8 cellular contexts compared by ENCODE assay signal in the genomic region with DNA sequence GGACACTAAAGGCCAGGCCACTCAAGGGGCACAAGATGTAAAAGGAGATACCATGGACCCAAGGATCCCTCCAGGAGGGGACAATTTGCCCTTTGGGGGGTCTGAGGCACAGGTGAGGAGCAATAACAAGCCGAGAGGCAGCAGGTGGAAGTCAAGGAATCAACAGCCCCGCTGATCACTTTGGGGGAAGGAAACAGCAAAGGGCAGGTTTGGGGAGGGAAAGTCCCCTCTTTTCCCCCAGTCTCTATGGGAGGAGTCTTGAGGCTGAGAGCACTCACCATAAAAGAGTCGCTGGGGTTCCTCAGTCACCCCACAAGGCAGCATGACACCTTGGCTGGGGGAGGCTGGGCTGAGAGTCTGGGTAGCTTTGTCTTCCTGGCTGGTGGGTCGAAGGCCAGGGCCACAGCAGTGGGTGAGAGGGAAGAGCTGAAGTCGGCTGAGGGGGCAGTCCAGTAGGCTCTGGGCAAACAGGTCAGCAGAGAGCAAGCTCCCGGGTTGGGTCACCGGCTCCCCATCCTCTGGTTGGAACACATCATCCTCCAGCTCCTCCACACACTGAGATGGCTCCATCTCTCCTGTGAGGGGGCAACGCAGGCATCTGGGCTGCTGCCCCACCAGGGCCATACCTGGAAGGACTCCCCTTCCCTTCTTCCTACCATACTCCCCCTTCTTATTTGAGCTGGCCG. TPM values are rescaled to one million over a fixed set of nuclear protein-coding genes. Genes with fewer than 3 reads are reported as not detected.
A peak's percentile ranks its signal among the peaks of the same experiment; 100 is the strongest.
DNase-seq lines count a peak whose midpoint lies in the region; ATAC-seq and TF ChIP-seq lines count a peak whose summit lies in the region.

No MANE protein-coding gene starts in this region.

- H3K36me3 Mint-ChIP-seq in activated T-helper 1 cell treated with anti-CD3 and anti-CD28 coated beads, Interleukin-12 subunit alpha, Interleukin-12 subunit beta, Interleukin-2, Interleukin-4 antibody, amounts not matched to agents 30 ng/mL and 10 ng/mL and 1 ng/mL, durations not matched to agents 14 hours and 24 hours and 36 hours (ENCODE audit: low read depth) = peaks cover 18% of the 10 kb centered on the region
- peaks cover 2% of the 10 kb centered on the region for H3K36me3 Mint-ChIP-seq in neural crest cell (ENCODE audit: low read depth)

- peak overlapping the region; percentile 76 for H3K27ac ChIP-seq in C4-2B

- H3K4me1 Mint-ChIP-seq in activated T-helper 1 cell treated with anti-CD3 and anti-CD28 coated beads, Interleukin-12 subunit alpha, Interleukin-12 subunit beta, Interleukin-2, Interleukin-4 antibody, amounts not matched to agents 30 ng/mL and 10 ng/mL and 1 ng/mL, durations not matched to agents 14 hours and 24 hours and 36 hours (ENCODE audit: low read depth) = peaks cover 72% of the 10 kb centered on the region
- H3K4me1 Mint-ChIP-seq in neural crest cell = peaks cover 66% of the 10 kb centered on the region

- no peak overlapping the region for H3K4me3 ChIP-seq in H7 (ENCODE audit: insufficient read depth, low read depth, low read length)

- peaks cover 4% of the 10 kb centered on the region for H3K27me3 Mint-ChIP-seq in activated T-helper 1 cell treated with anti-CD3 and anti-CD28 coated beads, Interleukin-12 subunit alpha, Interleukin-12 subunit beta, Interleukin-2, Interleukin-4 antibody, amounts not matched to agents 30 ng/mL and 10 ng/mL and 1 ng/mL, durations not matched to agents 14 hours and 24 hours and 36 hours (ENCODE audit: insufficient read depth)
- H3K27me3 Mint-ChIP-seq in neural crest cell (ENCODE audit: low read depth) = peaks cover 2% of the 10 kb centered on the region

- H3K9me3 Mint-ChIP-seq in activated T-helper 1 cell treated with anti-CD3 and anti-CD28 coated beads, Interleukin-12 subunit alpha, Interleukin-12 subunit beta, Interleukin-2, Interleukin-4 antibody, amounts not matched to agents 30 ng/mL and 10 ng/mL and 1 ng/mL, durations not matched to agents 14 hours and 24 hours and 36 hours = no peaks in the 10 kb centered on the region
- no peaks in the 10 kb centered on the region for H3K9me3 Mint-ChIP-seq in neural crest cell

- H3K27me3 ChIP-seq in H7 (ENCODE audit: control insufficient read depth, insufficient read depth, low read length) = peaks cover 2% of the 10 kb centered on the region; the same call in 1 of the 2 replicates

- H3K4me3 Mint-ChIP-seq in activated T-helper 1 cell treated with anti-CD3 and anti-CD28 coated beads, Interleukin-12 subunit alpha, Interleukin-12 subunit beta, Interleukin-2, Interleukin-4 antibody, amounts not matched to agents 30 ng/mL and 10 ng/mL and 1 ng/mL, durations not matched to agents 14 hours and 24 hours and 36 hours = peak overlapping the region; percentile 56
- peak overlapping the region; percentile 82 for H3K4me3 Mint-ChIP-seq in neural crest cell

- intact Hi-C loops in activated T-helper 1 cell treated with anti-CD3 and anti-CD28 coated beads, Interleukin-12 subunit alpha, Interleukin-12 subunit beta, Interleukin-2, Interleukin-4 antibody, amounts not matched to agents 30 ng/mL and 10 ng/mL and 1 ng/mL, durations not matched to agents 14 hours and 24 hours and 36 hours (cut with micrococcal nuclease) = loop anchor here (1.0 to 10.0 kb wide), 6 partner anchors 60 to 1421 kb away; a partner anchor contains a TSS

- DNase-seq in H7 = peak; percentile 30
- DNase-seq in activated T-helper 1 cell treated with anti-CD3 and anti-CD28 coated beads, Interleukin-12 subunit alpha, Interleukin-12 subunit beta, Interleukin-2, Interleukin-4 antibody, amounts not matched to agents 30 ng/mL and 10 ng/mL and 1 ng/mL, durations not matched to agents 14 hours and 24 hours and 36 hours (ENCODE audit: low spot score) = peak; percentile 48
- DNase-seq in neural crest cell (ENCODE audit: low read depth, low spot score) = no peak
- DNase-seq in COLO668 (lab: John Stamatoyannopoulos, UW; ENCODE audit: unreplicated experiment) = no peak
- DNase-seq in NCI-H1092 (lab: John Stamatoyannopoulos, UW) = no peak

- ATAC-seq in HG02623 (IDR thresholded peaks at IDR 0.05; ENCODE audit: unreplicated experiment) = no peak
- no peak for ATAC-seq in GM19328 (IDR thresholded peaks at IDR 0.05; ENCODE audit: unreplicated experiment)

- H3K27ac Mint-ChIP-seq in activated T-helper 1 cell treated with anti-CD3 and anti-CD28 coated beads, Interleukin-12 subunit alpha, Interleukin-12 subunit beta, Interleukin-2, Interleukin-4 antibody, amounts not matched to agents 30 ng/mL and 10 ng/mL and 1 ng/mL, durations not matched to agents 14 hours and 24 hours and 36 hours = peak overlapping the region; percentile 87
- peak overlapping the region; percentile 67 for H3K27ac Mint-ChIP-seq in neural crest cell (ENCODE audit: unreplicated experiment)

- H3K36me3 ChIP-seq in H7 (replicated peaks; ENCODE audit: control insufficient read depth, insufficient read depth, low read length) = no peaks in the 10 kb centered on the region; the same call in none of the 2 replicates

- TF ChIP-seq CTCF in C4-2B (conservative IDR thresholded peaks at IDR 0.05) = no peak
- no peak for TF ChIP-seq CTCF in neural crest cell (conservative IDR thresholded peaks at IDR 0.05)

RNA-seq across cellular contexts. Expression of a gene that starts 3.0 kb away (rescaled TPM):
- total RNA-seq in H7 (2014; rRNA removed; shearing (Covaris generic)) = 11.9 and 12.4 TPM in 2 replicates
- total RNA-seq in activated T-helper 1 cell treated with anti-CD3 and anti-CD28 coated beads, Interleukin-12 subunit alpha, Interleukin-12 subunit beta, Interleukin-2, Interleukin-4 antibody, amounts not matched to agents 30 ng/mL and 10 ng/mL and 1 ng/mL, durations not matched to agents 14 hours and 24 hours and 36 hours = 10.1 and 16.5 TPM in 2 replicates
- total RNA-seq in neural crest cell = 18.0 and 23.0 TPM in 2 replicates

RNA-seq across cellular contexts. Expression of a gene that starts 55.2 kb away (rescaled TPM):
- total RNA-seq in H7 (2014; rRNA removed; shearing (Covaris generic)) = 87.4 and 126 TPM in 2 replicates
- total RNA-seq in activated T-helper 1 cell treated with anti-CD3 and anti-CD28 coated beads, Interleukin-12 subunit alpha, Interleukin-12 subunit beta, Interleukin-2, Interleukin-4 antibody, amounts not matched to agents 30 ng/mL and 10 ng/mL and 1 ng/mL, durations not matched to agents 14 hours and 24 hours and 36 hours = 71.0 and 76.1 TPM in 2 replicates
- 95.8 and 96.6 TPM in 2 replicates for total RNA-seq in neural crest cell

Comparison
In these comparisons a context has a peak if more than half of its experiments do, and no peak if none do; other contexts are left out.
1. DNase-seq: peak in H7 (single experiment) and activated T-helper 1 cell treated with anti-CD3 and anti-CD28 coated beads, Interleukin-12 subunit alpha, Interleukin-12 subunit beta, Interleukin-2, Interleukin-4 antibody, amounts not matched to agents 30 ng/mL and 10 ng/mL and 1 ng/mL, durations not matched to agents 14 hours and 24 hours and 36 hours (single experiment); none in neural crest cell (single experiment), COLO668 (single experiment) and NCI-H1092 (single experiment).